In genomic region chr5:139893873-139894272, GRCh38 we compare ENCODE assay signal across 23 cellular contexts.
"Had no signal": no experiment of that assay in that cellular context is flagged by ENCODE, and none has a peak within 500 bp of the region (broad histone marks: within the 10 kb centered on the region; RNA-seq: fewer than 3 reads in every experiment).

No MANE protein-coding gene starts in this region.

- DNase-seq: activated B cell treated with CpG ODN at 0.5 μM for 24 hours; activated CD4-positive, alpha-beta T cell treated with anti-CD3 and anti-CD28 coated beads, Interleukin-2, amount 50 U/mL, for 1 hour; activated CD8-positive, alpha-beta T cell treated with anti-CD3 and anti-CD28 coated beads for 36 hours; activated gamma-delta T cell treated with Interleukin-2 at 50 U/mL for 16 hours; activated naive CD4-positive, alpha-beta T cell treated with anti-CD3 and anti-CD28 coated beads, Interleukin-2, amount 50 U/mL, for 16 hours; activated T-cell treated with anti-CD3 and anti-CD28 coated beads, Interleukin-2, amount 50 U/mL, for 4 hours; cortex of kidney; foreskin fibroblast; head of caudate nucleus; lower lobe of right lung; mesenchymal stem cell; nucleus accumbens; stimulated activated CD4-positive, alpha-beta T cell treated with anti-CD3 and anti-CD28 coated beads, Interleukin-15, amount 100 ng/mL, for 24 hours; stimulated activated CD4-positive, alpha-beta T cell treated with anti-CD3 and anti-CD28 coated beads, Interleukin-2, amount 100 ng/mL, for 24 hours; stimulated activated naive B cell treated with anti-CD40 and anti-IgM and Interleukin-4, amounts not matched to agents 10 μg/mL and 1 μg/mL and 100 μg/mL, for 72 hours; stomach; T-cell; thyroid gland had no signal

- H3K9me3 ChIP-seq: lower lobe of right lung, pancreas, prostate gland, stomach, thyroid gland, upper lobe of left lung had no signal

- H3K27ac ChIP-seq: cardiac muscle cell, lower lobe of right lung, pancreas, prostate gland, stomach, thyroid gland, upper lobe of left lung had no signal

- H3K4me3 ChIP-seq: cardiac muscle cell, lower lobe of right lung, pancreas, prostate gland, stomach, thyroid gland, upper lobe of left lung had no signal

- ATAC-seq: activated CD8-positive, alpha-beta T cell treated with anti-CD3 and anti-CD28 coated beads for 36 hours; activated T-cell treated with anti-CD3 and anti-CD28 coated beads, Interleukin-2, amount 50 U/mL, for 4 hours; activated T-helper 17 cell treated with anti-CD3 and anti-CD28 coated beads, Interleukin-2, amount 50 U/mL, for 72 hours; lower lobe of right lung; pancreas; stimulated activated naive B cell treated with anti-CD40 and anti-IgM and Interleukin-4, amounts not matched to agents 10 μg/mL and 1 μg/mL and 100 μg/mL, for 72 hours; T-cell had no signal

- H3K36me3 ChIP-seq: cardiac muscle cell, lower lobe of right lung, pancreas, prostate gland, stomach, thyroid gland, upper lobe of left lung had no signal

- H3K27me3 ChIP-seq: cardiac muscle cell, pancreas, stomach, thyroid gland, upper lobe of left lung had no signal

- H3K4me1 ChIP-seq: pancreas, prostate gland, thyroid gland, upper lobe of left lung had no signal
